1 cellular context compared by ENCODE assay signal in the genomic region with DNA sequence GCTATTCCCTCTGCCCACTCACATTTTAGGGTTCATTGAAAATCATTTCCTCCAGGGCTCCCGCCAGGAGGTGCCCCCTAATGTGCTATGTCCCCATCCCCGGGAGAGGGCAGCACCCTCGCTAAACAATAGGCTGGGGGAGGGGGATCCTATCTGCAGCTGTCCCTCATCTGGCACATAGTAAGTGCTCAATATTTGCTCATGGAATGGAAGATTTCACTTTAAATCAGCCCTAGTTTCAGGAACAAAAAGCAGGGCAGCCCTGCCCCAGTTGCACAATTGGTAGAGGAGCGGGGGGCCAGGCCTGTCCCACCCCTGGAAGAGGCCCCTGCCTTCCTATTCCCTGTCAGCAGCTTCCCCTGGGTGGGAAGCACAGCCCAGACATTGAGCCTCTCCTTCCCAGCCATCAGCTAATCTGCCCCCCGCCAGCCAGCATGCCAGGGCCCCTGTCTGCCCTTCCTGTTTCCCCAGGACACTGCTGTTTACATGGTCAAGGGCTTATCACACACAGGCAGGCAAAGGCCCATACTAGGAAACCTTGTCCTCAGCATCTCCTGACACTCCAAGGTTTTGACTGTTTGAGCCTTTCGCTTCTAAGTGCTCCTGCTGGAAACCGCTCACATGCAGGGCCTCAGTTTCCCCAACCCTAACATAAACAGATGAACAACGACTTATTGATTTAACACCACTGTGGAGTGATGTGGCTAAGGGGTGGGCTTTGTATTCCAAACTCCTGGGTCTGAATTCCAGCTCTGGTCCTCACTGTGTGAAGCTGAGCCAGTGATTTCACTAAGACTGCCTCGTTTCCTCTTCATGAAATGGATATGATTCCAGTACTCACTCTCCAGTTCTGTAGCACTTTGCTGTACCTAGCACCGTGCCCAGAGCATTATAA.
TF ChIP-seq lines count a peak whose summit lies in the region.

No MANE protein-coding gene starts in this region.

TF ChIP-seq in K562, 482 proteins besides CTCF, POLR2A, EP300 and RAD21 (continued from another document and continues in another):
- TF ChIP-seq, protein P1, sequence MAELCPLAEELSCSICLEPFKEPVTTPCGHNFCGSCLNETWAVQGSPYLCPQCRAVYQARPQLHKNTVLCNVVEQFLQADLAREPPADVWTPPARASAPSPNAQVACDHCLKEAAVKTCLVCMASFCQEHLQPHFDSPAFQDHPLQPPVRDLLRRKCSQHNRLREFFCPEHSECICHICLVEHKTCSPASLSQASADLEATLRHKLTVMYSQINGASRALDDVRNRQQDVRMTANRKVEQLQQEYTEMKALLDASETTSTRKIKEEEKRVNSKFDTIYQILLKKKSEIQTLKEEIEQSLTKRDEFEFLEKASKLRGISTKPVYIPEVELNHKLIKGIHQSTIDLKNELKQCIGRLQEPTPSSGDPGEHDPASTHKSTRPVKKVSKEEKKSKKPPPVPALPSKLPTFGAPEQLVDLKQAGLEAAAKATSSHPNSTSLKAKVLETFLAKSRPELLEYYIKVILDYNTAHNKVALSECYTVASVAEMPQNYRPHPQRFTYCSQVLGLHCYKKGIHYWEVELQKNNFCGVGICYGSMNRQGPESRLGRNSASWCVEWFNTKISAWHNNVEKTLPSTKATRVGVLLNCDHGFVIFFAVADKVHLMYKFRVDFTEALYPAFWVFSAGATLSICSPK (IDR thresholded peaks at IDR 0.05; ENCODE audit: borderline replicate concordance): no peak
- TF ChIP-seq ZC3H11A (IDR thresholded peaks at IDR 0.05; ENCODE audit: low read depth, low read length) (no peak), CHCHD3 (CRISPR knock-in tag; IDR thresholded peaks at IDR 0.05) (no peak), BCL6 (CRISPR knock-in tag; IDR thresholded peaks at IDR 0.05) (no peak), ELF1 (tag; IDR thresholded peaks at IDR 0.05) (0 out of 2 replicates have a peak, but pooled peaks have one; percentile 32), GABPA (tag; conservative IDR thresholded peaks at IDR 0.05; ENCODE audit: low read depth) (no peak), SETDB1 (IDR thresholded peaks at IDR 0.05; ENCODE audit: low read length) (no peak), CEBPB (tag; IDR thresholded peaks at IDR 0.05) (peak; percentile 61), ARID1B (IDR thresholded peaks at IDR 0.05) (peak; percentile 93), ZNF175 (CRISPR knock-in tag; IDR thresholded peaks at IDR 0.05; ENCODE audit: low read depth) (no peak), RUNX1 (IDR thresholded peaks at IDR 0.05; ENCODE audit: low read depth) (no peak), HMGN3 (IDR thresholded peaks at IDR 0.05; ENCODE audit: borderline replicate concordance, extremely low read depth, insufficient read length, low read depth, low read length) (peak; percentile 46), CTBP1 (IDR thresholded peaks at IDR 0.05; ENCODE audit: borderline replicate concordance) (peak; percentile 80), ESRRA (IDR thresholded peaks at IDR 0.05; ENCODE audit: borderline replicate concordance, low read depth) (no peak), ZKSCAN8 (CRISPR knock-in tag; IDR thresholded peaks at IDR 0.05) (peak; percentile 96), MTA1 (IDR thresholded peaks at IDR 0.05; ENCODE audit: borderline replicate concordance) (no peak), NR2F6 (CRISPR knock-in tag; IDR thresholded peaks at IDR 0.05) (no peak), ELF2 (CRISPR knock-in tag; IDR thresholded peaks at IDR 0.05) (no peak), ETV6 (IDR thresholded peaks at IDR 0.05; ENCODE audit: borderline replicate concordance in 1 of 2, low read depth in 2 of 2, low read length in 1 of 2) (no peak), ETV6 (CRISPR knock-in tag; IDR thresholded peaks at IDR 0.05; ENCODE audit: borderline replicate concordance) (no peak), ZNF699 (CRISPR knock-in tag; IDR thresholded peaks at IDR 0.05; ENCODE audit: insufficient replicate concordance) (no peak), ARHGAP35 (IDR thresholded peaks at IDR 0.05; ENCODE audit: partially characterized antibody) (no peak), NBN (IDR thresholded peaks at IDR 0.05; ENCODE audit: low read depth) (no peak), SMAD4 (CRISPR knock-in tag; conservative IDR thresholded peaks at IDR 0.05) (peak; percentile 84), FOXJ3 (CRISPR knock-in tag; IDR thresholded peaks at IDR 0.05) (0 out of 2 replicates have a peak, but pooled peaks have one; percentile 35), PRPF4 (IDR thresholded peaks at IDR 0.05; ENCODE audit: insufficient read depth, low read depth, low read length, poor library complexity, severe bottlenecking) (no peak), SNRNP70 (optimal IDR thresholded peaks at IDR 0.05; ENCODE audit: low read depth, low read length) (no peak), GTF2A2 (tag; IDR thresholded peaks at IDR 0.05) (no peak)
- TF ChIP-seq, protein P2, sequence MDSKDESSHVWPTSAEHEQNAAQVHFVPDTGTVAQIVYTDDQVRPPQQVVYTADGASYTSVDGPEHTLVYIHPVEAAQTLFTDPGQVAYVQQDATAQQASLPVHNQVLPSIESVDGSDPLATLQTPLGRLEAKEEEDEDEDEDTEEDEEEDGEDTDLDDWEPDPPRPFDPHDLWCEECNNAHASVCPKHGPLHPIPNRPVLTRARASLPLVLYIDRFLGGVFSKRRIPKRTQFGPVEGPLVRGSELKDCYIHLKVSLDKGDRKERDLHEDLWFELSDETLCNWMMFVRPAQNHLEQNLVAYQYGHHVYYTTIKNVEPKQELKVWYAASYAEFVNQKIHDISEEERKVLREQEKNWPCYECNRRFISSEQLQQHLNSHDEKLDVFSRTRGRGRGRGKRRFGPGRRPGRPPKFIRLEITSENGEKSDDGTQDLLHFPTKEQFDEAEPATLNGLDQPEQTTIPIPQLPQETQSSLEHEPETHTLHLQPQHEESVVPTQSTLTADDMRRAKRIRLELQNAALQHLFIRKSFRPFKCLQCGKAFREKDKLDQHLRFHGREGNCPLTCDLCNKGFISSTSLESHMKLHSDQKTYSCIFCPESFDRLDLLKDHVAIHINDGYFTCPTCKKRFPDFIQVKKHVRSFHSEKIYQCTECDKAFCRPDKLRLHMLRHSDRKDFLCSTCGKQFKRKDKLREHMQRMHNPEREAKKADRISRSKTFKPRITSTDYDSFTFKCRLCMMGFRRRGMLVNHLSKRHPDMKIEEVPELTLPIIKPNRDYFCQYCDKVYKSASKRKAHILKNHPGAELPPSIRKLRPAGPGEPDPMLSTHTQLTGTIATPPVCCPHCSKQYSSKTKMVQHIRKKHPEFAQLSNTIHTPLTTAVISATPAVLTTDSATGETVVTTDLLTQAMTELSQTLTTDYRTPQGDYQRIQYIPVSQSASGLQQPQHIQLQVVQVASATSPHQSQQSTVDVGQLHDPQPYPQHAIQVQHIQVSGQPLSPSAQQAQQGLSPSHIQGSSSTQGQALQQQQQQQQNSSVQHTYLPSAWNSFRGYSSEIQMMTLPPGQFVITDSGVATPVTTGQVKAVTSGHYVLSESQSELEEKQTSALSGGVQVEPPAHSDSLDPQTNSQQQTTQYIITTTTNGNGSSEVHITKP (IDR thresholded peaks at IDR 0.05; ENCODE audit: partially characterized antibody): peak; percentile 38
- TF ChIP-seq, protein P3, sequence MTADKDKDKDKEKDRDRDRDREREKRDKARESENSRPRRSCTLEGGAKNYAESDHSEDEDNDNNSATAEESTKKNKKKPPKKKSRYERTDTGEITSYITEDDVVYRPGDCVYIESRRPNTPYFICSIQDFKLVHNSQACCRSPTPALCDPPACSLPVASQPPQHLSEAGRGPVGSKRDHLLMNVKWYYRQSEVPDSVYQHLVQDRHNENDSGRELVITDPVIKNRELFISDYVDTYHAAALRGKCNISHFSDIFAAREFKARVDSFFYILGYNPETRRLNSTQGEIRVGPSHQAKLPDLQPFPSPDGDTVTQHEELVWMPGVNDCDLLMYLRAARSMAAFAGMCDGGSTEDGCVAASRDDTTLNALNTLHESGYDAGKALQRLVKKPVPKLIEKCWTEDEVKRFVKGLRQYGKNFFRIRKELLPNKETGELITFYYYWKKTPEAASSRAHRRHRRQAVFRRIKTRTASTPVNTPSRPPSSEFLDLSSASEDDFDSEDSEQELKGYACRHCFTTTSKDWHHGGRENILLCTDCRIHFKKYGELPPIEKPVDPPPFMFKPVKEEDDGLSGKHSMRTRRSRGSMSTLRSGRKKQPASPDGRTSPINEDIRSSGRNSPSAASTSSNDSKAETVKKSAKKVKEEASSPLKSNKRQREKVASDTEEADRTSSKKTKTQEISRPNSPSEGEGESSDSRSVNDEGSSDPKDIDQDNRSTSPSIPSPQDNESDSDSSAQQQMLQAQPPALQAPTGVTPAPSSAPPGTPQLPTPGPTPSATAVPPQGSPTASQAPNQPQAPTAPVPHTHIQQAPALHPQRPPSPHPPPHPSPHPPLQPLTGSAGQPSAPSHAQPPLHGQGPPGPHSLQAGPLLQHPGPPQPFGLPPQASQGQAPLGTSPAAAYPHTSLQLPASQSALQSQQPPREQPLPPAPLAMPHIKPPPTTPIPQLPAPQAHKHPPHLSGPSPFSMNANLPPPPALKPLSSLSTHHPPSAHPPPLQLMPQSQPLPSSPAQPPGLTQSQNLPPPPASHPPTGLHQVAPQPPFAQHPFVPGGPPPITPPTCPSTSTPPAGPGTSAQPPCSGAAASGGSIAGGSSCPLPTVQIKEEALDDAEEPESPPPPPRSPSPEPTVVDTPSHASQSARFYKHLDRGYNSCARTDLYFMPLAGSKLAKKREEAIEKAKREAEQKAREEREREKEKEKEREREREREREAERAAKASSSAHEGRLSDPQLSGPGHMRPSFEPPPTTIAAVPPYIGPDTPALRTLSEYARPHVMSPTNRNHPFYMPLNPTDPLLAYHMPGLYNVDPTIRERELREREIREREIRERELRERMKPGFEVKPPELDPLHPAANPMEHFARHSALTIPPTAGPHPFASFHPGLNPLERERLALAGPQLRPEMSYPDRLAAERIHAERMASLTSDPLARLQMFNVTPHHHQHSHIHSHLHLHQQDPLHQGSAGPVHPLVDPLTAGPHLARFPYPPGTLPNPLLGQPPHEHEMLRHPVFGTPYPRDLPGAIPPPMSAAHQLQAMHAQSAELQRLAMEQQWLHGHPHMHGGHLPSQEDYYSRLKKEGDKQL (CRISPR knock-in tag; IDR thresholded peaks at IDR 0.05; ENCODE audit: borderline replicate concordance): no peak
- TF ChIP-seq, protein P4, sequence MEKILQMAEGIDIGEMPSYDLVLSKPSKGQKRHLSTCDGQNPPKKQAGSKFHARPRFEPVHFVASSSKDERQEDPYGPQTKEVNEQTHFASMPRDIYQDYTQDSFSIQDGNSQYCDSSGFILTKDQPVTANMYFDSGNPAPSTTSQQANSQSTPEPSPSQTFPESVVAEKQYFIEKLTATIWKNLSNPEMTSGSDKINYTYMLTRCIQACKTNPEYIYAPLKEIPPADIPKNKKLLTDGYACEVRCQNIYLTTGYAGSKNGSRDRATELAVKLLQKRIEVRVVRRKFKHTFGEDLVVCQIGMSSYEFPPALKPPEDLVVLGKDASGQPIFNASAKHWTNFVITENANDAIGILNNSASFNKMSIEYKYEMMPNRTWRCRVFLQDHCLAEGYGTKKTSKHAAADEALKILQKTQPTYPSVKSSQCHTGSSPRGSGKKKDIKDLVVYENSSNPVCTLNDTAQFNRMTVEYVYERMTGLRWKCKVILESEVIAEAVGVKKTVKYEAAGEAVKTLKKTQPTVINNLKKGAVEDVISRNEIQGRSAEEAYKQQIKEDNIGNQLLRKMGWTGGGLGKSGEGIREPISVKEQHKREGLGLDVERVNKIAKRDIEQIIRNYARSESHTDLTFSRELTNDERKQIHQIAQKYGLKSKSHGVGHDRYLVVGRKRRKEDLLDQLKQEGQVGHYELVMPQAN (IDR thresholded peaks at IDR 0.05; ENCODE audit: borderline replicate concordance): no peak
- TF ChIP-seq, protein P5, sequence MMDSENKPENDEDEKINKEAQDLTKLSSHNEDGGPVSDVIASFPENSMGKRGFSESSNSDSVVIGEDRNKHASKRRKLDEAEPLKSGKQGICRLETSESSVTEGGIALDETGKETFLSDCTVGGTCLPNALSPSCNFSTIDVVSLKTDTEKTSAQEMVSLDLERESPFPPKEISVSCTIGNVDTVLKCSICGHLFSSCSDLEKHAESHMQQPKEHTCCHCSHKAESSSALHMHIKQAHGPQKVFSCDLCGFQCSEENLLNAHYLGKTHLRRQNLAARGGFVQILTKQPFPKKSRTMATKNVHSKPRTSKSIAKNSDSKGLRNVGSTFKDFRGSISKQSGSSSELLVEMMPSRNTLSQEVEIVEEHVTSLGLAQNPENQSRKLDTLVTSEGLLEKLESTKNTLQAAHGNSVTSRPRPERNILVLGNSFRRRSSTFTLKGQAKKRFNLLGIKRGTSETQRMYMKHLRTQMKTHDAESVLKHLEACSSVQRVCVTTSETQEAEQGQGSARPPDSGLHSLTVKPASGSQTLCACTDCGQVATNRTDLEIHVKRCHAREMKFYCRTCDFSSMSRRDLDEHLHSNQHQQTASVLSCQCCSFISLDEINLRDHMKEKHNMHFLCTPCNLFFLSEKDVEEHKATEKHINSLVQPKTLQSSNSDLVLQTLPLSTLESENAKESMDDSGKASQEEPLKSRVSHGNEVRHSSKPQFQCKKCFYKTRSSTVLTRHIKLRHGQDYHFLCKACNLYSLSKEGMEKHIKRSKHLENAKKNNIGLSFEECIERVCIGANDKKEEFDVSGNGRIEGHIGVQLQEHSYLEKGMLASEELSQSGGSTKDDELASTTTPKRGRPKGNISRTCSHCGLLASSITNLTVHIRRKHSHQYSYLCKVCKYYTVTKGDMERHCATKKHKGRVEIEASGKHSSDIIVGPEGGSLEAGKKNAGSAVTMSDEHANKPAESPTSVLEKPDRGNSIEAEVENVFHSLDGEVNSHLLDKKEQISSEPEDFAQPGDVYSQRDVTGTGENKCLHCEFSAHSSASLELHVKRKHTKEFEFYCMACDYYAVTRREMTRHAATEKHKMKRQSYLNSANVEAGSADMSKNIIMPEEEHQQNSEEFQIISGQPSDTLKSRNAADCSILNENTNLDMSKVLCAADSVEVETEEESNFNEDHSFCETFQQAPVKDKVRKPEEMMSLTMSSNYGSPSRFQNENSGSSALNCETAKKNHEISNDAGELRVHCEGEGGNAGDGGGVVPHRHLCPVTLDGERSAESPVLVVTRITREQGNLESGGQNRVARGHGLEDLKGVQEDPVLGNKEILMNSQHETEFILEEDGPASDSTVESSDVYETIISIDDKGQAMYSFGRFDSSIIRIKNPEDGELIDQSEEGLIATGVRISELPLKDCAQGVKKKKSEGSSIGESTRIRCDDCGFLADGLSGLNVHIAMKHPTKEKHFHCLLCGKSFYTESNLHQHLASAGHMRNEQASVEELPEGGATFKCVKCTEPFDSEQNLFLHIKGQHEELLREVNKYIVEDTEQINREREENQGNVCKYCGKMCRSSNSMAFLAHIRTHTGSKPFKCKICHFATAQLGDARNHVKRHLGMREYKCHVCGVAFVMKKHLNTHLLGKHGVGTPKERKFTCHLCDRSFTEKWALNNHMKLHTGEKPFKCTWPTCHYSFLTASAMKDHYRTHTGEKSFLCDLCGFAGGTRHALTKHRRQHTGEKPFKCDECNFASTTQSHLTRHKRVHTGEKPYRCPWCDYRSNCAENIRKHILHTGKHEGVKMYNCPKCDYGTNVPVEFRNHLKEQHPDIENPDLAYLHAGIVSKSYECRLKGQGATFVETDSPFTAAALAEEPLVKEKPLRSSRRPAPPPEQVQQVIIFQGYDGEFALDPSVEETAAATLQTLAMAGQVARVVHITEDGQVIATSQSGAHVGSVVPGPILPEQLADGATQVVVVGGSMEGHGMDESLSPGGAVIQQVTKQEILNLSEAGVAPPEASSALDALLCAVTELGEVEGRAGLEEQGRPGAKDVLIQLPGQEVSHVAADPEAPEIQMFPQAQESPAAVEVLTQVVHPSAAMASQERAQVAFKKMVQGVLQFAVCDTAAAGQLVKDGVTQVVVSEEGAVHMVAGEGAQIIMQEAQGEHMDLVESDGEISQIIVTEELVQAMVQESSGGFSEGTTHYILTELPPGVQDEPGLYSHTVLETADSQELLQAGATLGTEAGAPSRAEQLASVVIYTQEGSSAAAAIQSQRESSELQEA (IDR thresholded peaks at IDR 0.05; ENCODE audit: low read depth): no peak
